Comparison of ENCODE assay signal across 14 cellular contexts in genomic region chr7:16028651-16029050, GRCh38.
"Had no signal": no experiment of that assay in that cellular context is flagged by ENCODE, and none has a peak within 500 bp of the region (broad histone marks: within the 10 kb centered on the region; RNA-seq: fewer than 3 reads in every experiment).

No MANE protein-coding gene starts in this region.

- H3K9me3 ChIP-seq: gastrocnemius medialis, prostate gland, tibial nerve had no signal

- H3K27ac ChIP-seq: prostate gland had no signal

- ATAC-seq: naive thymus-derived CD8-positive, alpha-beta T cell; stimulated activated naive CD8-positive, alpha-beta T cell treated with anti-CD3 and anti-CD28 coated beads, Interleukin-15, amount 100 ng/mL, for 72 hours had no signal

- DNase-seq: activated gamma-delta T cell treated with Interleukin-2 at 50 U/mL for 16 hours; activated T-cell treated with anti-CD3 and anti-CD28 coated beads, Interleukin-2, amount 50 U/mL, for 1 hour; anterior cingulate cortex; effector CD4-positive, alpha-beta T cell; gastrocnemius medialis; head of caudate nucleus; islet precursor cell; left cardiac atrium; naive thymus-derived CD8-positive, alpha-beta T cell; stimulated activated CD4-positive, alpha-beta T cell treated with anti-CD3 and anti-CD28 coated beads, Interleukin-1b, Interleukin-23, amount 100 ng/mL, for 48 hours; stimulated activated naive CD8-positive, alpha-beta T cell treated with anti-CD3 and anti-CD28 coated beads, Interleukin-15, amount 100 ng/mL, for 72 hours; T-helper 9 cell had no signal

- H3K27me3 ChIP-seq: gastrocnemius medialis, tibial nerve had no signal

- H3K4me1 ChIP-seq: prostate gland had no signal

- H3K4me3 ChIP-seq: gastrocnemius medialis, prostate gland, tibial nerve had no signal

- H3K36me3 ChIP-seq: gastrocnemius medialis, prostate gland, tibial nerve had no signal
